1 cellular context compared by ENCODE assay signal in genomic region chr9:132670359-132670815, GRCh38.
TF ChIP-seq lines count a peak whose summit lies in the region.

TSS of gene GTF3C4 (plus strand) at chr9:132670464. CDS start at chr9:132670599, 135 bp downstream.

TF ChIP-seq in neural cell, 6 proteins besides CTCF, POLR2A, EP300 and RAD21:
- TF ChIP-seq MXI1 (conservative IDR thresholded peaks at IDR 0.05; ENCODE audit: poor library complexity, severe bottlenecking) (no peak), POLR2AphosphoS5 (IDR thresholded peaks at IDR 0.05) (peak; percentile 80)
